1 cellular context compared by ENCODE assay signal in the genomic region with DNA sequence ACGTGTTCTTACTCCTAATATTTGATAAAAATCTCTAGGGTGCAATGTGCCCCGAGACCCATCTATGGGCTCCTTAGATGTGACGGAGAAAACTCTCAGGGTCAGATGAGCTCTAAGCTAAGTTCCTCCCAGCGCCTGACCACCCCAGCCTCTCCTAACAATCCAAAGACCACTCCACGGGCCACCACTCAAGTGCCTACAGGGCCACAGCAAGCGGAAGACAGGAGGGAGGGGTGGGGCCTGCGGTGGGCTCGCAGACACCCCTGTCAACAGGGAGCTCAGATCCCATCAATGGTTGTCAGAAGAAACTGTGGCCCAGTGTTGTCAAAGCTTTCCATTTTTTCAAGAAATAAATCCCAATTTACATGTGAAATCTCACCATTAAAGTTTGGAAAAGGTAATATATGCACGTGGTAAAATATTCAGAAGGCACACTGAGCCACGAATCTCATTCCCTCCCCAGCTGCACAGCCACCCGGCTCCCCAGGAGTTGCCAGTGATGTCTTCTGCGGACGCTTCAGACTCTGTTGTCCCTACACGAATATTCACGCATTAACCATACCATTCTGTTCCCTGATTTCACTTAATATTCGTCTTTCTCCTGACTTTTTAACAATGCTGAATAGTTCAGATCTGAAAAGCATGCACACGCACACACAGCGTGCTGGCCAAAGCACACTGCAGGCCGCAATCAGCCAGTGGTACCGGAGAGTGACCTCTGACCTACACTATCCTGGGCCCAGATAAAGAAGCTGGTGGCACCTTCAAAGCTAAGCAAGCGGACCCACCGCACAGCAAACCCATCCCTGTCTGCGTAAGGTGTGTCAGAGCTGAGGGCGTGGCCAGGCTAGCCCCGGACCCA.
TF ChIP-seq lines count a peak whose summit lies in the region.

No MANE protein-coding gene starts in this region.

TF ChIP-seq in HepG2, 621 proteins besides CTCF, POLR2A, EP300 and RAD21 (continued from another document and continues in another):
- TF ChIP-seq ZNF333 (CRISPR knock-in tag; IDR thresholded peaks at IDR 0.05; ENCODE audit: borderline replicate concordance) = no peak
- no peak for TF ChIP-seq DR1 (CRISPR knock-in tag; IDR thresholded peaks at IDR 0.05)
- 0 out of 2 replicates have a peak, but pooled peaks have one; percentile 16 for TF ChIP-seq ZBTB38 (CRISPR knock-in tag; IDR thresholded peaks at IDR 0.05)
- TF ChIP-seq ZSCAN20 (CRISPR knock-in tag; IDR thresholded peaks at IDR 0.05; ENCODE audit: borderline replicate concordance) = no peak
- no peak for TF ChIP-seq ZNF652 (CRISPR knock-in tag; IDR thresholded peaks at IDR 0.05; ENCODE audit: borderline replicate concordance, low read depth)
- TF ChIP-seq KDM2A (CRISPR knock-in tag; IDR thresholded peaks at IDR 0.05; ENCODE audit: borderline replicate concordance, low read depth) = peak; percentile 35; the same call in 1 of the 2 replicates
- no peak for TF ChIP-seq NFKB2 (CRISPR knock-in tag; IDR thresholded peaks at IDR 0.05; ENCODE audit: borderline replicate concordance)
- TF ChIP-seq TCF7 (IDR thresholded peaks at IDR 0.05; ENCODE audit: low read depth) = no peak
- TF ChIP-seq, protein P1, sequence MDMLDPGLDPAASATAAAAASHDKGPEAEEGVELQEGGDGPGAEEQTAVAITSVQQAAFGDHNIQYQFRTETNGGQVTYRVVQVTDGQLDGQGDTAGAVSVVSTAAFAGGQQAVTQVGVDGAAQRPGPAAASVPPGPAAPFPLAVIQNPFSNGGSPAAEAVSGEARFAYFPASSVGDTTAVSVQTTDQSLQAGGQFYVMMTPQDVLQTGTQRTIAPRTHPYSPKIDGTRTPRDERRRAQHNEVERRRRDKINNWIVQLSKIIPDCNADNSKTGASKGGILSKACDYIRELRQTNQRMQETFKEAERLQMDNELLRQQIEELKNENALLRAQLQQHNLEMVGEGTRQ (IDR thresholded peaks at IDR 0.05; ENCODE audit: low read depth, low read length) = no peak
- TF ChIP-seq, protein P1 (CRISPR knock-in tag; IDR thresholded peaks at IDR 0.05; ENCODE audit: borderline replicate concordance) = no peak
- TF ChIP-seq AHR (CRISPR knock-in tag; IDR thresholded peaks at IDR 0.05) = no peak
- no peak for TF ChIP-seq AGO1 (IDR thresholded peaks at IDR 0.05; ENCODE audit: low read depth, low read length, poor library complexity, severe bottlenecking)
- no peak for TF ChIP-seq PHF8 (CRISPR knock-in tag; IDR thresholded peaks at IDR 0.05)
- no peak for TF ChIP-seq SIN3B (IDR thresholded peaks at IDR 0.05; ENCODE audit: low read length)
- TF ChIP-seq ZNF746 (CRISPR knock-in tag; IDR thresholded peaks at IDR 0.05) = 0 out of 2 replicates have a peak, but pooled peaks have one; percentile 14
- TF ChIP-seq, protein P2, sequence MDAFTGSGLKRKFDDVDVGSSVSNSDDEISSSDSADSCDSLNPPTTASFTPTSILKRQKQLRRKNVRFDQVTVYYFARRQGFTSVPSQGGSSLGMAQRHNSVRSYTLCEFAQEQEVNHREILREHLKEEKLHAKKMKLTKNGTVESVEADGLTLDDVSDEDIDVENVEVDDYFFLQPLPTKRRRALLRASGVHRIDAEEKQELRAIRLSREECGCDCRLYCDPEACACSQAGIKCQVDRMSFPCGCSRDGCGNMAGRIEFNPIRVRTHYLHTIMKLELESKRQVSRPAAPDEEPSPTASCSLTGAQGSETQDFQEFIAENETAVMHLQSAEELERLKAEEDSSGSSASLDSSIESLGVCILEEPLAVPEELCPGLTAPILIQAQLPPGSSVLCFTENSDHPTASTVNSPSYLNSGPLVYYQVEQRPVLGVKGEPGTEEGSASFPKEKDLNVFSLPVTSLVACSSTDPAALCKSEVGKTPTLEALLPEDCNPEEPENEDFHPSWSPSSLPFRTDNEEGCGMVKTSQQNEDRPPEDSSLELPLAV (CRISPR knock-in tag; conservative IDR thresholded peaks at IDR 0.05; ENCODE audit: low read depth) = no peak
- TF ChIP-seq DNMT1 (CRISPR knock-in tag; IDR thresholded peaks at IDR 0.05) = no peak
- TF ChIP-seq, protein P3, sequence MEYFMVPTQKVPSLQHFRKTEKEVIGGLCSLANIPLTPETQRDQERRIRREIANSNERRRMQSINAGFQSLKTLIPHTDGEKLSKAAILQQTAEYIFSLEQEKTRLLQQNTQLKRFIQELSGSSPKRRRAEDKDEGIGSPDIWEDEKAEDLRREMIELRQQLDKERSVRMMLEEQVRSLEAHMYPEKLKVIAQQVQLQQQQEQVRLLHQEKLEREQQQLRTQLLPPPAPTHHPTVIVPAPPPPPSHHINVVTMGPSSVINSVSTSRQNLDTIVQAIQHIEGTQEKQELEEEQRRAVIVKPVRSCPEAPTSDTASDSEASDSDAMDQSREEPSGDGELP (IDR thresholded peaks at IDR 0.05; ENCODE audit: borderline replicate concordance, low read depth) = no peak
- TF ChIP-seq, protein P4, sequence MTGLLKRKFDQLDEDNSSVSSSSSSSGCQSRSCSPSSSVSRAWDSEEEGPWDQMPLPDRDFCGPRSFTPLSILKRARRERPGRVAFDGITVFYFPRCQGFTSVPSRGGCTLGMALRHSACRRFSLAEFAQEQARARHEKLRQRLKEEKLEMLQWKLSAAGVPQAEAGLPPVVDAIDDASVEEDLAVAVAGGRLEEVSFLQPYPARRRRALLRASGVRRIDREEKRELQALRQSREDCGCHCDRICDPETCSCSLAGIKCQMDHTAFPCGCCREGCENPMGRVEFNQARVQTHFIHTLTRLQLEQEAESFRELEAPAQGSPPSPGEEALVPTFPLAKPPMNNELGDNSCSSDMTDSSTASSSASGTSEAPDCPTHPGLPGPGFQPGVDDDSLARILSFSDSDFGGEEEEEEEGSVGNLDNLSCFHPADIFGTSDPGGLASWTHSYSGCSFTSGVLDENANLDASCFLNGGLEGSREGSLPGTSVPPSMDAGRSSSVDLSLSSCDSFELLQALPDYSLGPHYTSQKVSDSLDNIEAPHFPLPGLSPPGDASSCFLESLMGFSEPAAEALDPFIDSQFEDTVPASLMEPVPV (CRISPR knock-in tag; IDR thresholded peaks at IDR 0.05) = no peak
- no peak for TF ChIP-seq KLF16 (CRISPR knock-in tag; IDR thresholded peaks at IDR 0.05)
- no peak for TF ChIP-seq ZNF24 (IDR thresholded peaks at IDR 0.05)
- TF ChIP-seq, protein P5, sequence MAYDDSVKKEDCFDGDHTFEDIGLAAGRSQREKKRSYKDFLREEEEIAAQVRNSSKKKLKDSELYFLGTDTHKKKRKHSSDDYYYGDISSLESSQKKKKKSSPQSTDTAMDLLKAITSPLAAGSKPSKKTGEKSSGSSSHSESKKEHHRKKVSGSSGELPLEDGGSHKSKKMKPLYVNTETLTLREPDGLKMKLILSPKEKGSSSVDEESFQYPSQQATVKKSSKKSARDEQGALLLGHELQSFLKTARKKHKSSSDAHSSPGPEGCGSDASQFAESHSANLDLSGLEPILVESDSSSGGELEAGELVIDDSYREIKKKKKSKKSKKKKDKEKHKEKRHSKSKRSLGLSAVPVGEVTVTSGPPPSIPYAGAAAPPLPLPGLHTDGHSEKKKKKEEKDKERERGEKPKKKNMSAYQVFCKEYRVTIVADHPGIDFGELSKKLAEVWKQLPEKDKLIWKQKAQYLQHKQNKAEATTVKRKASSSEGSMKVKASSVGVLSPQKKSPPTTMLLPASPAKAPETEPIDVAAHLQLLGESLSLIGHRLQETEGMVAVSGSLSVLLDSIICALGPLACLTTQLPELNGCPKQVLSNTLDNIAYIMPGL (CRISPR knock-in tag; IDR thresholded peaks at IDR 0.05; ENCODE audit: borderline replicate concordance in 1 of 2, low read depth in 1 of 2) = no peak
- TF ChIP-seq JUND (CRISPR knock-in tag; IDR thresholded peaks at IDR 0.05) = no peak
- TF ChIP-seq, protein P6, sequence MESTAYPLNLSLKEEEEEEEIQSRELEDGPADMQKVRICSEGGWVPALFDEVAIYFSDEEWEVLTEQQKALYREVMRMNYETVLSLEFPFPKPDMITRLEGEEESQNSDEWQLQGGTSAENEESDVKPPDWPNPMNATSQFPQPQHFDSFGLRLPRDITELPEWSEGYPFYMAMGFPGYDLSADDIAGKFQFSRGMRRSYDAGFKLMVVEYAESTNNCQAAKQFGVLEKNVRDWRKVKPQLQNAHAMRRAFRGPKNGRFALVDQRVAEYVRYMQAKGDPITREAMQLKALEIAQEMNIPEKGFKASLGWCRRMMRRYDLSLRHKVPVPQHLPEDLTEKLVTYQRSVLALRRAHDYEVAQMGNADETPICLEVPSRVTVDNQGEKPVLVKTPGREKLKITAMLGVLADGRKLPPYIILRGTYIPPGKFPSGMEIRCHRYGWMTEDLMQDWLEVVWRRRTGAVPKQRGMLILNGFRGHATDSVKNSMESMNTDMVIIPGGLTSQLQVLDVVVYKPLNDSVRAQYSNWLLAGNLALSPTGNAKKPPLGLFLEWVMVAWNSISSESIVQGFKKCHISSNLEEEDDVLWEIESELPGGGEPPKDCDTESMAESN (CRISPR knock-in tag; conservative IDR thresholded peaks at IDR 0.05) = no peak
- TF ChIP-seq, protein P7, sequence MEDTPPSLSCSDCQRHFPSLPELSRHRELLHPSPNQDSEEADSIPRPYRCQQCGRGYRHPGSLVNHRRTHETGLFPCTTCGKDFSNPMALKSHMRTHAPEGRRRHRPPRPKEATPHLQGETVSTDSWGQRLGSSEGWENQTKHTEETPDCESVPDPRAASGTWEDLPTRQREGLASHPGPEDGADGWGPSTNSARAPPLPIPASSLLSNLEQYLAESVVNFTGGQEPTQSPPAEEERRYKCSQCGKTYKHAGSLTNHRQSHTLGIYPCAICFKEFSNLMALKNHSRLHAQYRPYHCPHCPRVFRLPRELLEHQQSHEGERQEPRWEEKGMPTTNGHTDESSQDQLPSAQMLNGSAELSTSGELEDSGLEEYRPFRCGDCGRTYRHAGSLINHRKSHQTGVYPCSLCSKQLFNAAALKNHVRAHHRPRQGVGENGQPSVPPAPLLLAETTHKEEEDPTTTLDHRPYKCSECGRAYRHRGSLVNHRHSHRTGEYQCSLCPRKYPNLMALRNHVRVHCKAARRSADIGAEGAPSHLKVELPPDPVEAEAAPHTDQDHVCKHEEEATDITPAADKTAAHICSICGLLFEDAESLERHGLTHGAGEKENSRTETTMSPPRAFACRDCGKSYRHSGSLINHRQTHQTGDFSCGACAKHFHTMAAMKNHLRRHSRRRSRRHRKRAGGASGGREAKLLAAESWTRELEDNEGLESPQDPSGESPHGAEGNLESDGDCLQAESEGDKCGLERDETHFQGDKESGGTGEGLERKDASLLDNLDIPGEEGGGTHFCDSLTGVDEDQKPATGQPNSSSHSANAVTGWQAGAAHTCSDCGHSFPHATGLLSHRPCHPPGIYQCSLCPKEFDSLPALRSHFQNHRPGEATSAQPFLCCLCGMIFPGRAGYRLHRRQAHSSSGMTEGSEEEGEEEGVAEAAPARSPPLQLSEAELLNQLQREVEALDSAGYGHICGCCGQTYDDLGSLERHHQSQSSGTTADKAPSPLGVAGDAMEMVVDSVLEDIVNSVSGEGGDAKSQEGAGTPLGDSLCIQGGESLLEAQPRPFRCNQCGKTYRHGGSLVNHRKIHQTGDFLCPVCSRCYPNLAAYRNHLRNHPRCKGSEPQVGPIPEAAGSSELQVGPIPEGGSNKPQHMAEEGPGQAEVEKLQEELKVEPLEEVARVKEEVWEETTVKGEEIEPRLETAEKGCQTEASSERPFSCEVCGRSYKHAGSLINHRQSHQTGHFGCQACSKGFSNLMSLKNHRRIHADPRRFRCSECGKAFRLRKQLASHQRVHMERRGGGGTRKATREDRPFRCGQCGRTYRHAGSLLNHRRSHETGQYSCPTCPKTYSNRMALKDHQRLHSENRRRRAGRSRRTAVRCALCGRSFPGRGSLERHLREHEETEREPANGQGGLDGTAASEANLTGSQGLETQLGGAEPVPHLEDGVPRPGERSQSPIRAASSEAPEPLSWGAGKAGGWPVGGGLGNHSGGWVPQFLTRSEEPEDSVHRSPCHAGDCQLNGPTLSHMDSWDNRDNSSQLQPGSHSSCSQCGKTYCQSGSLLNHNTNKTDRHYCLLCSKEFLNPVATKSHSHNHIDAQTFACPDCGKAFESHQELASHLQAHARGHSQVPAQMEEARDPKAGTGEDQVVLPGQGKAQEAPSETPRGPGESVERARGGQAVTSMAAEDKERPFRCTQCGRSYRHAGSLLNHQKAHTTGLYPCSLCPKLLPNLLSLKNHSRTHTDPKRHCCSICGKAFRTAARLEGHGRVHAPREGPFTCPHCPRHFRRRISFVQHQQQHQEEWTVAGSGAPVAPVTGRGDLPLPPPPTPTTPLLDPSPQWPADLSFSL (CRISPR knock-in tag; IDR thresholded peaks at IDR 0.05) = no peak
- TF ChIP-seq AKAP8 (CRISPR knock-in tag; IDR thresholded peaks at IDR 0.05) = 0 out of 2 replicates have a peak, but pooled peaks have one; percentile 29
- TF ChIP-seq ZNF670 (CRISPR knock-in tag; IDR thresholded peaks at IDR 0.05; ENCODE audit: borderline replicate concordance) = no peak
- TF ChIP-seq ZNF572 (CRISPR knock-in tag; IDR thresholded peaks at IDR 0.05) = no peak
- no peak for TF ChIP-seq JUN (CRISPR knock-in tag; IDR thresholded peaks at IDR 0.05)
- TF ChIP-seq BHLHE40 (IDR thresholded peaks at IDR 0.05; ENCODE audit: low read length) = no peak
- TF ChIP-seq DPF2 (CRISPR knock-in tag; IDR thresholded peaks at IDR 0.05; ENCODE audit: borderline replicate concordance, low read depth) = no peak
- TF ChIP-seq ZNF44 (CRISPR knock-in tag; IDR thresholded peaks at IDR 0.05) = no peak
- TF ChIP-seq, protein P8, sequence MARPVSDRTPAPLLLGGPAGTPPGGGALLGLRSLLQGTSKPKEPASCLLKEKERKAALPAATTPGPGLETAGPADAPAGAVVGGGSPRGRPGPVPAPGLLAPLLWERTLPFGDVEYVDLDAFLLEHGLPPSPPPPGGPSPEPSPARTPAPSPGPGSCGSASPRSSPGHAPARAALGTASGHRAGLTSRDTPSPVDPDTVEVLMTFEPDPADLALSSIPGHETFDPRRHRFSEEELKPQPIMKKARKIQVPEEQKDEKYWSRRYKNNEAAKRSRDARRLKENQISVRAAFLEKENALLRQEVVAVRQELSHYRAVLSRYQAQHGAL (CRISPR knock-in tag; IDR thresholded peaks at IDR 0.05; ENCODE audit: not compliant biosample characterization) = no peak
- TF ChIP-seq ZNF383 (CRISPR knock-in tag; IDR thresholded peaks at IDR 0.05; ENCODE audit: borderline replicate concordance) = no peak
- TF ChIP-seq CCAR2 (optimal IDR thresholded peaks at IDR 0.05; ENCODE audit: low read depth, low read length) = no peak
- TF ChIP-seq ONECUT2 (CRISPR knock-in tag; IDR thresholded peaks at IDR 0.05) = no peak
- TF ChIP-seq, protein P9, sequence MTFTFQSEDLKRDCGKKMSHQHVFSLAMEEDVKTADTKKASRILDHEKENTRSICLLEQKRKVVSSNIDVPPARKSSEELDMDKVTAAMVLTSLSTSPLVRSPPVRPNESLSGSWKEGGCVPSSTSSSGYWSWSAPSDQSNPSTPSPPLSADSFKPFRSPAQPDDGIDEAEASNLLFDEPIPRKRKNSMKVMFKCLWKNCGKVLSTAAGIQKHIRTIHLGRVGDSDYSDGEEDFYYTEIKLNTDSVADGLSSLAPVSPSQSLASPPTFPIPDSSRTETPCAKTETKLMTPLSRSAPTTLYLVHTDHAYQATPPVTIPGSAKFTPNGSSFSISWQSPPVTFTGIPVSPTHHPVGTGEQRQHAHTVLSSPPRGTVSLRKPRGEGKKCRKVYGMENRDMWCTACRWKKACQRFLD (CRISPR knock-in tag; IDR thresholded peaks at IDR 0.05; ENCODE audit: borderline replicate concordance) = no peak
- TF ChIP-seq, protein P10, sequence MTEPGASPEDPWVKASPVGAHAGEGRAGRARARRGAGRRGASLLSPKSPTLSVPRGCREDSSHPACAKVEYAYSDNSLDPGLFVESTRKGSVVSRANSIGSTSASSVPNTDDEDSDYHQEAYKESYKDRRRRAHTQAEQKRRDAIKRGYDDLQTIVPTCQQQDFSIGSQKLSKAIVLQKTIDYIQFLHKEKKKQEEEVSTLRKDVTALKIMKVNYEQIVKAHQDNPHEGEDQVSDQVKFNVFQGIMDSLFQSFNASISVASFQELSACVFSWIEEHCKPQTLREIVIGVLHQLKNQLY (CRISPR knock-in tag; IDR thresholded peaks at IDR 0.05) = no peak; the same call in 1 of the 2 replicates
